In the genomic region with DNA sequence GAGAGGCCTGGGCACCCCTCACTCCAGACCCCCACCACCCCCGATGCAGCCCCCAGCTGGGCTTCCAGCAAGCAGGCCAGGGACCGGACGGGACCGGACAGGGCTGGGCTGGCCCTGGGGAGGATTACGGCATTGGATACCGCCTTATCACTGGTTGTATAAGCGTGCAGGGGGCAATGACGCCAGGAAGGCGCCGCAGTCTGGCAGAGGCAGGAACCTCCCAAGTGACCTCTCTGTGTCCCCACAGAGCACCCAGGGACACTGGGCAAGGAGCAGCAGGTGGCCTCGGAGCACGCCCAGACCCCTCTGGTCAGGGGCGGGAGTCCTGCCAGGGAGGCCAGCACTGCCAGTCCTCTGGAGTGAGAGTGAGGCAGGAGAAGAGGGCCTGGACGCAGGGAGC, we compare ENCODE assay signal across 1 cellular context.
TF ChIP-seq lines count a peak whose summit lies in the region.

No MANE protein-coding gene starts in this region.

TF ChIP-seq in WTC11, 78 proteins besides CTCF, POLR2A, EP300 and RAD21 (continued from another document):
- TF ChIP-seq, protein P1, sequence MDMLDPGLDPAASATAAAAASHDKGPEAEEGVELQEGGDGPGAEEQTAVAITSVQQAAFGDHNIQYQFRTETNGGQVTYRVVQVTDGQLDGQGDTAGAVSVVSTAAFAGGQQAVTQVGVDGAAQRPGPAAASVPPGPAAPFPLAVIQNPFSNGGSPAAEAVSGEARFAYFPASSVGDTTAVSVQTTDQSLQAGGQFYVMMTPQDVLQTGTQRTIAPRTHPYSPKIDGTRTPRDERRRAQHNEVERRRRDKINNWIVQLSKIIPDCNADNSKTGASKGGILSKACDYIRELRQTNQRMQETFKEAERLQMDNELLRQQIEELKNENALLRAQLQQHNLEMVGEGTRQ (CRISPR knock-in tag; IDR thresholded peaks at IDR 0.05) = no peak
- TF ChIP-seq TCF7 (CRISPR knock-in tag; IDR thresholded peaks at IDR 0.05; ENCODE audit: low read depth) (no peak), ZNF671 (CRISPR knock-in tag; IDR thresholded peaks at IDR 0.05) (no peak), FOXP1 (CRISPR knock-in tag; IDR thresholded peaks at IDR 0.05; ENCODE audit: borderline replicate concordance) (no peak), NR1H2 (CRISPR knock-in tag; IDR thresholded peaks at IDR 0.05) (no peak), KAT7 (CRISPR knock-in tag; IDR thresholded peaks at IDR 0.05; ENCODE audit: borderline replicate concordance) (no peak)
- TF ChIP-seq, protein P2, sequence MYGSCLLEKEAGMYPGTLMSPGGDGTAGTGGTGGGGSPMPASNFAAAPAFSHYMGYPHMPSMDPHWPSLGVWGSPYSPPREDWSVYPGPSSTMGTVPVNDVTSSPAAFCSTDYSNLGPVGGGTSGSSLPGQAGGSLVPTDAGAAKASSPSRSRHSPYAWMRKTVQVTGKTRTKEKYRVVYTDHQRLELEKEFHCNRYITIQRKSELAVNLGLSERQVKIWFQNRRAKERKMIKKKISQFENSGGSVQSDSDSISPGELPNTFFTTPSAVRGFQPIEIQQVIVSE (CRISPR knock-in tag; IDR thresholded peaks at IDR 0.05; ENCODE audit: borderline replicate concordance) = no peak
